In genomic region chrX:48684134-48684533, GRCh38 we compare ENCODE assay signal across 2 cellular contexts.
TF ChIP-seq lines count a peak whose summit lies in the region.

No MANE protein-coding gene starts in this region.

TF ChIP-seq in liver, 16 proteins besides CTCF, POLR2A, EP300 and RAD21:
- TF ChIP-seq EGR1 (IDR thresholded peaks at IDR 0.05; ENCODE audit: low read depth in 2 of 2) = no peak
- TF ChIP-seq HNF4G (IDR thresholded peaks at IDR 0.05) = no peak
- no peak for TF ChIP-seq SP1 (IDR thresholded peaks at IDR 0.05)
- TF ChIP-seq TAF1 (conservative IDR thresholded peaks at IDR 0.05) = no peak
- no peak for TF ChIP-seq RXRA (IDR thresholded peaks at IDR 0.05)
- no peak for TF ChIP-seq YY1 (IDR thresholded peaks at IDR 0.05)
- no peak for TF ChIP-seq FOXA2 (IDR thresholded peaks at IDR 0.05)

TF ChIP-seq in HepG2, 621 proteins besides CTCF, POLR2A, EP300 and RAD21:
- no peak for TF ChIP-seq E2F1 (CRISPR knock-in tag; IDR thresholded peaks at IDR 0.05)
- TF ChIP-seq ELF3 (CRISPR knock-in tag; IDR thresholded peaks at IDR 0.05) = no peak
- no peak for TF ChIP-seq ZFP36L1 (CRISPR knock-in tag; IDR thresholded peaks at IDR 0.05)
- no peak for TF ChIP-seq NKX3-1 (CRISPR knock-in tag; IDR thresholded peaks at IDR 0.05)
- TF ChIP-seq ZFP1 (CRISPR knock-in tag; IDR thresholded peaks at IDR 0.05) = no peak
- no peak for TF ChIP-seq ZNF530 (CRISPR knock-in tag; IDR thresholded peaks at IDR 0.05; ENCODE audit: low read depth)
- TF ChIP-seq DMTF1 (CRISPR knock-in tag; IDR thresholded peaks at IDR 0.05) = no peak
- TF ChIP-seq ZNF598 (CRISPR knock-in tag; IDR thresholded peaks at IDR 0.05; ENCODE audit: borderline replicate concordance) = no peak
